In the genomic region with DNA sequence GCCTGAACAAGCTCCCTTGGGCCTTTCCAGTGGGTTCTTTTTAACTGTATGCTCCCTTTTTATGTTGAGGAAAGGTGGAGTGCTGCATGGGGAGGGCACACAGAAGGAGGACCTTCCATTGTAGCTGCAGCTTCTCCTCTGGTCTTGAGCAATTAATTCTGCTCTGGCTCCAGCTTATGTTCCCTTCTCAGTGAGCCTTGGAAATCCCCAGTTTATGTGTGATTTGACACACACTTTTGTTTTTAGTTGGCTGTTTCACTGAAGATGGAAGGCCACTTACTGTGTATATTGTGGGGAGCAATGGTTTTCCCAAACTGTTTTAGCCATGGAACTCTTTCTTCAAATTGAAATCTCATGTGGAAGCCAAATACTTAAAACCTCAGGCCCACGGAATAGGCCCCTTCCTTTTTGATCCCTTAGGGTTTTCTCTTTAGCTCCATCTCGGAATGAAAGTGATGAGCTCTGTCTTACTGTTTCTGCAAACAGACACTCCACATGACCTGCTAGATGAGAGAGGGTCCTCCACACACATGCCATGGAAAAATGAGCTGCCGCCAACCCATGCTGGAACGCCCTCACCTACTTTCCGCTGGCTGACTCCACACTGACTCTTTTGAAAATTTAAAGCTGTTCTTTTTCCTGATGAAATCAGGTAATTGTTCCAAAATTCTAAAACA, we compare ENCODE assay signal across 20 cellular contexts.
DNase-seq lines count a peak whose midpoint lies in the region; ATAC-seq, FAIRE-seq and TF ChIP-seq lines count a peak whose summit lies in the region.
"Had no signal": no experiment of that assay in that cellular context is flagged by ENCODE, and none has a peak within 500 bp of the region (broad histone marks: within the 10 kb centered on the region; RNA-seq: fewer than 3 reads in every experiment).

No MANE protein-coding gene starts in this region.

- in situ Hi-C loops in GM13977 (cut with MboI; ENCODE audit: low pct_unique_long_range_greater_than_20kb, low sequenced_read_pairs, unreplicated experiment): no loop called here

- TF ChIP-seq CTCF in GM13977 (IDR thresholded peaks at IDR 0.05; ENCODE audit: extremely low read depth, insufficient read depth, missing control alignments): no peak

- no peak for FAIRE-seq in HTR-8/SVneo (lab: Jason Lieb, UNC)
- FAIRE-seq: H54, RCC 7860 had no signal

- DNase-seq in GM13977 (ENCODE audit: low spot score) (peak; percentile 55), dermis blood vessel endothelial cell (peak; percentile 27), HTR-8/SVneo (ENCODE audit: insufficient read length, low spot score) (no peak), NCI-H748 (lab: John Stamatoyannopoulos, UW; ENCODE audit: unreplicated experiment) (no peak)
- no peak for DNase-seq in activated naive CD4-positive, alpha-beta T cell treated with anti-CD3 and anti-CD28 coated beads, Interleukin-2, amount 50 U/mL, for 16 hours
- DNase-seq: anterior cingulate cortex; CD8-positive, alpha-beta T cell; cerebellar nuclear complex; effector CD8-positive, alpha-beta T cell; esophagus squamous epithelium; head of caudate nucleus; NCI-H1436 treated with DMSO at 0.1 percent for 48 hours; NCI-H2227 treated with DMSO at 0.1 percent for 48 hours; stimulated activated CD4-positive, alpha-beta T cell treated with anti-CD3 and anti-CD28 coated beads, Interleukin-1b, Interleukin-23, amount 100 ng/mL, for 48 hours; T1000 had no signal

- ATAC-seq in GM19463 (IDR thresholded peaks at IDR 0.05; ENCODE audit: unreplicated experiment): peak; percentile 88
- ATAC-seq in HG02884 (IDR thresholded peaks at IDR 0.05; ENCODE audit: unreplicated experiment): peak; percentile 59
- ATAC-seq: activated CD4-positive, CD25-positive, alpha-beta regulatory T cell treated with anti-CD3 and anti-CD28 coated beads, Interleukin-2, amount 50 U/mL, for 24 hours; CD8-positive, alpha-beta T cell had no signal

Comparison
In these comparisons a context has a peak if more than half of its experiments do, and no peak if none do; other contexts are left out.
1. DNase-seq: peak in GM13977 (single experiment) and dermis blood vessel endothelial cell (single experiment); none in HTR-8/SVneo (single experiment), NCI-H748 (single experiment) and activated naive CD4-positive, alpha-beta T cell treated with anti-CD3 and anti-CD28 coated beads, Interleukin-2, amount 50 U/mL, for 16 hours (single experiment).